ENCODE assay signal across 8 cellular contexts in genomic region chr20:2524435-2525272, GRCh38. TPM values are rescaled to one million over a fixed set of nuclear protein-coding genes. Genes with fewer than 3 reads are reported as not detected.
DNase-seq lines count a peak whose midpoint lies in the region; ATAC-seq and TF ChIP-seq lines count a peak whose summit lies in the region.

No MANE protein-coding gene starts in this region.

- H3F3A ChIP-seq in neural cell (ENCODE audit: insufficient read depth, low read length, poor library complexity, severe bottlenecking): no peaks in the 10 kb centered on the region

- H3K9me3 Mint-ChIP-seq in stimulated activated naive CD8-positive, alpha-beta T cell treated with anti-CD3 and anti-CD28 coated beads, Interleukin-15, amount 100 ng/mL, for 72 hours: no peaks in the 10 kb centered on the region

- H2AFZ ChIP-seq in neural cell (ENCODE audit: low read depth, low read length): peak overlapping the region; percentile 37

- peak; percentile 80 for ATAC-seq in stimulated activated naive CD8-positive, alpha-beta T cell treated with anti-CD3 and anti-CD28 coated beads, Interleukin-15, amount 100 ng/mL, for 72 hours

- H3K27ac ChIP-seq in KOPT-K1 (ENCODE audit: low read depth, low read length, poor library complexity, severe bottlenecking) (peak overlapping the region; percentile 53), neural cell (ENCODE audit: low read length) (no peak overlapping the region)

- peak; percentile 20 for TF ChIP-seq EP300 in neural cell (conservative IDR thresholded peaks at IDR 0.05; ENCODE audit: poor library complexity, severe bottlenecking)

- H3K4me3 ChIP-seq in fibroblast of villous mesenchyme (ENCODE audit: low read depth, low read length) (peak overlapping the region; percentile 89), neural cell (ENCODE audit: low read length) (peak overlapping the region; percentile 71)

- H3K9me3 ChIP-seq in KOPT-K1 (ENCODE audit: insufficient read depth, low read length, poor library complexity, severe bottlenecking): no peaks in the 10 kb centered on the region
- no peaks in the 10 kb centered on the region for H3K9me3 ChIP-seq in neural cell (ENCODE audit: low read length)

- H3K4me2 ChIP-seq in neural cell (ENCODE audit: low read length): peak overlapping the region; percentile 25

- DNase-seq in CMK (ENCODE audit: low read depth) (peak; percentile 75), GM20000 (ENCODE audit: low spot score) (peak; percentile 86), RPMI7951 (ENCODE audit: low read depth) (peak; percentile 71), fibroblast of villous mesenchyme (ENCODE audit: low read depth) (peak; percentile 78)
- peak; percentile 97 for DNase-seq in activated effector memory CD4-positive, alpha-beta T cell treated with anti-CD3 and anti-CD28 coated beads, Interleukin-2, amount 50 U/mL, for 16 hours
- peak; percentile 92 to 93 for DNase-seq in stimulated activated naive CD8-positive, alpha-beta T cell treated with anti-CD3 and anti-CD28 coated beads, Interleukin-15, amount 100 ng/mL, for 72 hours

- H3K4me3 Mint-ChIP-seq in stimulated activated naive CD8-positive, alpha-beta T cell treated with anti-CD3 and anti-CD28 coated beads, Interleukin-15, amount 100 ng/mL, for 72 hours: peak overlapping the region; percentile 92 to 97

- no peaks in the 10 kb centered on the region for H3K79me2 ChIP-seq in neural cell (replicated peaks; ENCODE audit: insufficient read depth, low read length)

- H4K20me1 ChIP-seq in neural cell (ENCODE audit: insufficient read depth): no peaks in the 10 kb centered on the region

- H3K27ac Mint-ChIP-seq in stimulated activated naive CD8-positive, alpha-beta T cell treated with anti-CD3 and anti-CD28 coated beads, Interleukin-15, amount 100 ng/mL, for 72 hours: peak overlapping the region; percentile 95 to 97

- peak overlapping the region; percentile 65 for H3K9ac ChIP-seq in neural cell (ENCODE audit: low read length)

- H3K9me2 ChIP-seq in neural cell (ENCODE audit: insufficient read depth, low read length): no peaks in the 10 kb centered on the region

- peaks cover 12% of the 10 kb centered on the region for H3K27me3 Mint-ChIP-seq in stimulated activated naive CD8-positive, alpha-beta T cell treated with anti-CD3 and anti-CD28 coated beads, Interleukin-15, amount 100 ng/mL, for 72 hours

- TF ChIP-seq RAD21 in neural cell (conservative IDR thresholded peaks at IDR 0.05): peak; percentile 76

- TF ChIP-seq CTCF in GM20000 (IDR thresholded peaks at IDR 0.05; ENCODE audit: extremely low read depth, missing control alignments): peak; percentile 91
- TF ChIP-seq CTCF in fibroblast of villous mesenchyme (IDR thresholded peaks at IDR 0.05; ENCODE audit: insufficient read depth, low read depth, low read length): peak; percentile 91
- TF ChIP-seq CTCF in neural cell (IDR thresholded peaks at IDR 0.05; ENCODE audit: poor library complexity, severe bottlenecking): peak; percentile 91

- no peaks in the 10 kb centered on the region for H3K36me3 ChIP-seq in KOPT-K1 (ENCODE audit: insufficient read depth, low read length)
- H3K36me3 ChIP-seq in neural cell (ENCODE audit: insufficient read depth, low read length): no peaks in the 10 kb centered on the region

- H3K4me1 Mint-ChIP-seq in stimulated activated naive CD8-positive, alpha-beta T cell treated with anti-CD3 and anti-CD28 coated beads, Interleukin-15, amount 100 ng/mL, for 72 hours: peaks cover 28% of the 10 kb centered on the region

- peaks cover 17% of the 10 kb centered on the region for H3K27me3 ChIP-seq in neural cell (ENCODE audit: insufficient read depth, low read depth, low read length)

TF ChIP-seq in neural cell, 6 proteins besides CTCF, POLR2A, EP300 and RAD21:
- peak; percentile 86 for TF ChIP-seq SMC3 (conservative IDR thresholded peaks at IDR 0.05; ENCODE audit: poor library complexity)
- TF ChIP-seq EZH2 (IDR thresholded peaks at IDR 0.05; ENCODE audit: borderline replicate concordance, insufficient read depth, low read length, poor library complexity, severe bottlenecking): no peak
- no peak for TF ChIP-seq TAF1 (IDR thresholded peaks at IDR 0.05; ENCODE audit: low read depth)
- no peak for TF ChIP-seq REST (IDR thresholded peaks at IDR 0.05; ENCODE audit: borderline replicate concordance)
- peak; percentile 27 for TF ChIP-seq MXI1 (conservative IDR thresholded peaks at IDR 0.05; ENCODE audit: poor library complexity, severe bottlenecking)
- TF ChIP-seq POLR2AphosphoS5 (IDR thresholded peaks at IDR 0.05): no peak

RNA-seq across cellular contexts. Expression of gene TMC2, which starts 11.7 kb away (rescaled TPM):
- total RNA-seq in RPMI7951 (2014; rRNA removed; shearing (Covaris generic)): not detected in 2 replicates
- not detected in 2 replicates for total RNA-seq in fibroblast of villous mesenchyme
- 0.11 and 0.66 TPM in 2 replicates for polyA plus RNA-seq in neural cell
- 0.24 and 0.35 TPM in 2 replicates for polyA minus RNA-seq in neural cell

RNA-seq across cellular contexts. Expression of gene ZNF343, which starts 15.9 kb away (rescaled TPM):
- total RNA-seq in RPMI7951 (2014; rRNA removed; shearing (Covaris generic)): 15.6 and 22.8 TPM in 2 replicates
- total RNA-seq in fibroblast of villous mesenchyme: 10.4 and 11.3 TPM in 2 replicates
- 10.5 and 14.3 TPM in 2 replicates for polyA plus RNA-seq in neural cell
- 24.3 and 26.7 TPM in 2 replicates for polyA minus RNA-seq in neural cell

RNA-seq across cellular contexts. Expression of gene SNRPB, which starts 54.1 kb away (rescaled TPM):
- 821 and 1,182 TPM in 2 replicates for total RNA-seq in RPMI7951 (2014; rRNA removed; shearing (Covaris generic))
- total RNA-seq in fibroblast of villous mesenchyme: 146 and 153 TPM in 2 replicates
- 289 and 335 TPM in 2 replicates for polyA plus RNA-seq in neural cell
- polyA minus RNA-seq in neural cell: 72.1 and 72.8 TPM in 2 replicates
